ENCODE assay signal across 1 cellular context in the genomic region with DNA sequence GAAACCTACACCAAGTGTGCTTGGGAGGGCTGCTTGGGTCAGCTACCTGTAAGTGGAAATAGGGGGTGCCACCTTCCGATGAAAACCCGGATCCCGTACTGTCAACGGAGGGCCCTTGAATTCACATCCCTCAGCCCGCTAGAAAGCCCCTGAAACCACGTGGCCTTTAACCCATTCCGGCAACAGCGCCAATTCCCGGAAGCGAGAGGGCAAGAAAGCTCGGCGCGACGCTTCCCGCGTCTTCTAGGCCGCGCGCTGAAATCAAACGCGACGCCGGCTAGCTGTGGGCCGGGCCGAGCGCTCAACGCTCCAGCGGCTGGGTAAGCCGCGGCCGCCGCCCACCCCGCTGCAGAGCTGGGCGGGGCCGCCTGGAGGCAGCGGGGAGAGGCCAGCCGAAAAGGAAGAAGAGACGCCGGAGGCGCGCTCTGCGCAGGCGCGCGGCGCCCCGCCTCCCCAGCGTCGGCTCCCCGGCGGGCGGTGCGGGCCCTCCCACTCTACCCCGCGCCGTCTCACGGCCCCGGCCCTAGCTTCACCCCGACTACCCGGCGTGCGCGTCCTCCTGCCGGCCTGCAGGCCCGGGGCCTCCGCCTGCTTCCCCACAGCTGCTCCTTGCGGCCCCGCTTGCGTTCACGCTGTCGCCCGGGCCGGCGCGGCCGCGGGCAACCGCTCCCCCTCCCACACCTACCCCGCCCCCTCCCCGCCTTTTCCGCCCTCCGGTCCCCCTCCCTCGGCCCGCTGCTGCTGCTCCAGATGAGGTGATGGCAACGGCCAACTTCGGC.
A peak's percentile ranks its signal among the peaks of the same experiment; 100 is the strongest.
TF ChIP-seq lines count a peak whose summit lies in the region.

A gene (plus strand): TSS at position 492 of the 779 bp plus-strand sequence. CDS start 267 bp downstream, at position 759.

TF ChIP-seq in HepG2, 621 proteins besides CTCF, POLR2A, EP300 and RAD21 (continued from another document and continues in another):
- TF ChIP-seq, protein P1, sequence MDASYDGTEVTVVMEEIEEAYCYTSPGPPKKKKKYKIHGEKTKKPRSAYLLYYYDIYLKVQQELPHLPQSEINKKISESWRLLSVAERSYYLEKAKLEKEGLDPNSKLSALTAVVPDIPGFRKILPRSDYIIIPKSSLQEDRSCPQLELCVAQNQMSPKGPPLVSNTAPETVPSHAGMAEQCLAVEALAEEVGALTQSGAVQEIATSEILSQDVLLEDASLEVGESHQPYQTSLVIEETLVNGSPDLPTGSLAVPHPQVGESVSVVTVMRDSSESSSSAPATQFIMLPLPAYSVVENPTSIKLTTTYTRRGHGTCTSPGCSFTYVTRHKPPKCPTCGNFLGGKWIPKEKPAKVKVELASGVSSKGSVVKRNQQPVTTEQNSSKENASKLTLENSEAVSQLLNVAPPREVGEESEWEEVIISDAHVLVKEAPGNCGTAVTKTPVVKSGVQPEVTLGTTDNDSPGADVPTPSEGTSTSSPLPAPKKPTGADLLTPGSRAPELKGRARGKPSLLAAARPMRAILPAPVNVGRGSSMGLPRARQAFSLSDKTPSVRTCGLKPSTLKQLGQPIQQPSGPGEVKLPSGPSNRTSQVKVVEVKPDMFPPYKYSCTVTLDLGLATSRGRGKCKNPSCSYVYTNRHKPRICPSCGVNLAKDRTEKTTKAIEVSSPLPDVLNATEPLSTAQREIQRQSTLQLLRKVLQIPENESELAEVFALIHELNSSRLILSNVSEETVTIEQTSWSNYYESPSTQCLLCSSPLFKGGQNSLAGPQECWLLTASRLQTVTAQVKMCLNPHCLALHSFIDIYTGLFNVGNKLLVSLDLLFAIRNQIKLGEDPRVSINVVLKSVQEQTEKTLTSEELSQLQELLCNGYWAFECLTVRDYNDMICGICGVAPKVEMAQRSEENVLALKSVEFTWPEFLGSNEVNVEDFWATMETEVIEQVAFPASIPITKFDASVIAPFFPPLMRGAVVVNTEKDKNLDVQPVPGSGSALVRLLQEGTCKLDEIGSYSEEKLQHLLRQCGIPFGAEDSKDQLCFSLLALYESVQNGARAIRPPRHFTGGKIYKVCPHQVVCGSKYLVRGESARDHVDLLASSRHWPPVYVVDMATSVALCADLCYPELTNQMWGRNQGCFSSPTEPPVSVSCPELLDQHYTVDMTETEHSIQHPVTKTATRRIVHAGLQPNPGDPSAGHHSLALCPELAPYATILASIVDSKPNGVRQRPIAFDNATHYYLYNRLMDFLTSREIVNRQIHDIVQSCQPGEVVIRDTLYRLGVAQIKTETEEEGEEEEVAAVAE (CRISPR knock-in tag; IDR thresholded peaks at IDR 0.05; ENCODE audit: borderline replicate concordance): peak; percentile 61; the same call in 1 of the 2 replicates
- TF ChIP-seq ZNF790 (CRISPR knock-in tag; IDR thresholded peaks at IDR 0.05; ENCODE audit: borderline replicate concordance): peak; percentile 58; the same call in 1 of the 2 replicates
- TF ChIP-seq, protein P2, sequence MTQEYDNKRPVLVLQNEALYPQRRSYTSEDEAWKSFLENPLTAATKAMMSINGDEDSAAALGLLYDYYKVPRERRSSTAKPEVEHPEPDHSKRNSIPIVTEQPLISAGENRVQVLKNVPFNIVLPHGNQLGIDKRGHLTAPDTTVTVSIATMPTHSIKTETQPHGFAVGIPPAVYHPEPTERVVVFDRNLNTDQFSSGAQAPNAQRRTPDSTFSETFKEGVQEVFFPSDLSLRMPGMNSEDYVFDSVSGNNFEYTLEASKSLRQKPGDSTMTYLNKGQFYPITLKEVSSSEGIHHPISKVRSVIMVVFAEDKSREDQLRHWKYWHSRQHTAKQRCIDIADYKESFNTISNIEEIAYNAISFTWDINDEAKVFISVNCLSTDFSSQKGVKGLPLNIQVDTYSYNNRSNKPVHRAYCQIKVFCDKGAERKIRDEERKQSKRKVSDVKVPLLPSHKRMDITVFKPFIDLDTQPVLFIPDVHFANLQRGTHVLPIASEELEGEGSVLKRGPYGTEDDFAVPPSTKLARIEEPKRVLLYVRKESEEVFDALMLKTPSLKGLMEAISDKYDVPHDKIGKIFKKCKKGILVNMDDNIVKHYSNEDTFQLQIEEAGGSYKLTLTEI (CRISPR knock-in tag; conservative IDR thresholded peaks at IDR 0.05): no peak
- TF ChIP-seq ZNF343 (CRISPR knock-in tag; IDR thresholded peaks at IDR 0.05): peak; percentile 77; the same call in 1 of the 2 replicates
- no peak for TF ChIP-seq ZC3H4 (CRISPR knock-in tag; IDR thresholded peaks at IDR 0.05; ENCODE audit: borderline replicate concordance)
- peak; percentile 90 for TF ChIP-seq ZNF652 (CRISPR knock-in tag; IDR thresholded peaks at IDR 0.05; ENCODE audit: borderline replicate concordance, low read depth)
- 0 out of 2 replicates have a peak, but pooled peaks have one; percentile 46 for TF ChIP-seq ZBTB3 (CRISPR knock-in tag; IDR thresholded peaks at IDR 0.05; ENCODE audit: borderline replicate concordance, low read depth)
- TF ChIP-seq ARID2 (CRISPR knock-in tag; IDR thresholded peaks at IDR 0.05; ENCODE audit: borderline replicate concordance): peak; percentile 35; the same call in 1 of the 2 replicates
- TF ChIP-seq, protein P3, sequence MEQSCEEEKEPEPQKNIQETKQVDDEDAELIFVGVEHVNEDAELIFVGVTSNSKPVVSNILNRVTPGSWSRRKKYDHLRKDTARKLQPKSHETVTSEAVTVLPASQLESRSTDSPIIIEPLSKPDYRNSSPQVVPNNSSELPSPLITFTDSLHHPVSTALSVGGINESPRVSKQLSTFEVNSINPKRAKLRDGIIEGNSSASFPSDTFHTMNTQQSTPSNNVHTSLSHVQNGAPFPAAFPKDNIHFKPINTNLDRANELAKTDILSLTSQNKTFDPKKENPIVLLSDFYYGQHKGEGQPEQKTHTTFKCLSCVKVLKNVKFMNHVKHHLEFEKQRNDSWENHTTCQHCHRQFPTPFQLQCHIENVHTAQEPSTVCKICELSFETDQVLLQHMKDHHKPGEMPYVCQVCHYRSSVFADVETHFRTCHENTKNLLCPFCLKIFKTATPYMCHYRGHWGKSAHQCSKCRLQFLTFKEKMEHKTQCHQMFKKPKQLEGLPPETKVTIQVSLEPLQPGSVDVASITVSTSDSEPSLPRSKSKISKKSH (CRISPR knock-in tag; IDR thresholded peaks at IDR 0.05; ENCODE audit: borderline replicate concordance): peak; percentile 94
- TF ChIP-seq, protein P4, sequence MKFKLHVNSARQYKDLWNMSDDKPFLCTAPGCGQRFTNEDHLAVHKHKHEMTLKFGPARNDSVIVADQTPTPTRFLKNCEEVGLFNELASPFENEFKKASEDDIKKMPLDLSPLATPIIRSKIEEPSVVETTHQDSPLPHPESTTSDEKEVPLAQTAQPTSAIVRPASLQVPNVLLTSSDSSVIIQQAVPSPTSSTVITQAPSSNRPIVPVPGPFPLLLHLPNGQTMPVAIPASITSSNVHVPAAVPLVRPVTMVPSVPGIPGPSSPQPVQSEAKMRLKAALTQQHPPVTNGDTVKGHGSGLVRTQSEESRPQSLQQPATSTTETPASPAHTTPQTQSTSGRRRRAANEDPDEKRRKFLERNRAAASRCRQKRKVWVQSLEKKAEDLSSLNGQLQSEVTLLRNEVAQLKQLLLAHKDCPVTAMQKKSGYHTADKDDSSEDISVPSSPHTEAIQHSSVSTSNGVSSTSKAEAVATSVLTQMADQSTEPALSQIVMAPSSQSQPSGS (CRISPR knock-in tag; IDR thresholded peaks at IDR 0.05): peak; percentile 52; the same call in 1 of the 2 replicates
- TF ChIP-seq SOX6 (IDR thresholded peaks at IDR 0.05): no peak
- TF ChIP-seq SOX6 (CRISPR knock-in tag; IDR thresholded peaks at IDR 0.05): peak; percentile 43; the same call in 1 of the 2 replicates
- TF ChIP-seq SMAD3 (CRISPR knock-in tag; IDR thresholded peaks at IDR 0.05): 0 out of 2 replicates have a peak, but pooled peaks have one; percentile 46
- TF ChIP-seq, protein P5, sequence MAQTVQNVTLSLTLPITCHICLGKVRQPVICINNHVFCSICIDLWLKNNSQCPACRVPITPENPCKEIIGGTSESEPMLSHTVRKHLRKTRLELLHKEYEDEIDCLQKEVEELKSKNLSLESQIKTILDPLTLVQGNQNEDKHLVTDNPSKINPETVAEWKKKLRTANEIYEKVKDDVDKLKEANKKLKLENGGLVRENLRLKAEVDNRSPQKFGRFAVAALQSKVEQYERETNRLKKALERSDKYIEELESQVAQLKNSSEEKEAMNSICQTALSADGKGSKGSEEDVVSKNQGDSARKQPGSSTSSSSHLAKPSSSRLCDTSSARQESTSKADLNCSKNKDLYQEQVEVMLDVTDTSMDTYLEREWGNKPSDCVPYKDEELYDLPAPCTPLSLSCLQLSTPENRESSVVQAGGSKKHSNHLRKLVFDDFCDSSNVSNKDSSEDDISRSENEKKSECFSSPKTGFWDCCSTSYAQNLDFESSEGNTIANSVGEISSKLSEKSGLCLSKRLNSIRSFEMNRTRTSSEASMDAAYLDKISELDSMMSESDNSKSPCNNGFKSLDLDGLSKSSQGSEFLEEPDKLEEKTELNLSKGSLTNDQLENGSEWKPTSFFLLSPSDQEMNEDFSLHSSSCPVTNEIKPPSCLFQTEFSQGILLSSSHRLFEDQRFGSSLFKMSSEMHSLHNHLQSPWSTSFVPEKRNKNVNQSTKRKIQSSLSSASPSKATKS (CRISPR knock-in tag; IDR thresholded peaks at IDR 0.05): no peak
- peak; percentile 77 for TF ChIP-seq MAZ (IDR thresholded peaks at IDR 0.05; ENCODE audit: borderline replicate concordance, low read depth, low read length)
- TF ChIP-seq MAZ (CRISPR knock-in tag; IDR thresholded peaks at IDR 0.05; ENCODE audit: low read depth): peak; percentile 39; the same call in 1 of the 2 replicates
- TF ChIP-seq ZNF75D (CRISPR knock-in tag; IDR thresholded peaks at IDR 0.05; ENCODE audit: borderline replicate concordance): no peak
- peak; percentile 64; the same call in 1 of the 2 replicates for TF ChIP-seq ZNF367 (CRISPR knock-in tag; IDR thresholded peaks at IDR 0.05; ENCODE audit: borderline replicate concordance)
- TF ChIP-seq, protein P6, sequence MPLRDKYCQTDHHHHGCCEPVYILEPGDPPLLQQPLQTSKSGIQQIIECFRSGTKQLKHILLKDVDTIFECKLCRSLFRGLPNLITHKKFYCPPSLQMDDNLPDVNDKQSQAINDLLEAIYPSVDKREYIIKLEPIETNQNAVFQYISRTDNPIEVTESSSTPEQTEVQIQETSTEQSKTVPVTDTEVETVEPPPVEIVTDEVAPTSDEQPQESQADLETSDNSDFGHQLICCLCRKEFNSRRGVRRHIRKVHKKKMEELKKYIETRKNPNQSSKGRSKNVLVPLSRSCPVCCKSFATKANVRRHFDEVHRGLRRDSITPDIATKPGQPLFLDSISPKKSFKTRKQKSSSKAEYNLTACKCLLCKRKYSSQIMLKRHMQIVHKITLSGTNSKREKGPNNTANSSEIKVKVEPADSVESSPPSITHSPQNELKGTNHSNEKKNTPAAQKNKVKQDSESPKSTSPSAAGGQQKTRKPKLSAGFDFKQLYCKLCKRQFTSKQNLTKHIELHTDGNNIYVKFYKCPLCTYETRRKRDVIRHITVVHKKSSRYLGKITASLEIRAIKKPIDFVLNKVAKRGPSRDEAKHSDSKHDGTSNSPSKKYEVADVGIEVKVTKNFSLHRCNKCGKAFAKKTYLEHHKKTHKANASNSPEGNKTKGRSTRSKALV (CRISPR knock-in tag; IDR thresholded peaks at IDR 0.05): no peak
- no peak for TF ChIP-seq NR2F6 (IDR thresholded peaks at IDR 0.05)
- TF ChIP-seq NR2F6 (CRISPR knock-in tag; IDR thresholded peaks at IDR 0.05): peak; percentile 55; the same call in 1 of the 2 replicates
- no peak for TF ChIP-seq ZBTB21 (CRISPR knock-in tag; IDR thresholded peaks at IDR 0.05)
- TF ChIP-seq, protein P7, sequence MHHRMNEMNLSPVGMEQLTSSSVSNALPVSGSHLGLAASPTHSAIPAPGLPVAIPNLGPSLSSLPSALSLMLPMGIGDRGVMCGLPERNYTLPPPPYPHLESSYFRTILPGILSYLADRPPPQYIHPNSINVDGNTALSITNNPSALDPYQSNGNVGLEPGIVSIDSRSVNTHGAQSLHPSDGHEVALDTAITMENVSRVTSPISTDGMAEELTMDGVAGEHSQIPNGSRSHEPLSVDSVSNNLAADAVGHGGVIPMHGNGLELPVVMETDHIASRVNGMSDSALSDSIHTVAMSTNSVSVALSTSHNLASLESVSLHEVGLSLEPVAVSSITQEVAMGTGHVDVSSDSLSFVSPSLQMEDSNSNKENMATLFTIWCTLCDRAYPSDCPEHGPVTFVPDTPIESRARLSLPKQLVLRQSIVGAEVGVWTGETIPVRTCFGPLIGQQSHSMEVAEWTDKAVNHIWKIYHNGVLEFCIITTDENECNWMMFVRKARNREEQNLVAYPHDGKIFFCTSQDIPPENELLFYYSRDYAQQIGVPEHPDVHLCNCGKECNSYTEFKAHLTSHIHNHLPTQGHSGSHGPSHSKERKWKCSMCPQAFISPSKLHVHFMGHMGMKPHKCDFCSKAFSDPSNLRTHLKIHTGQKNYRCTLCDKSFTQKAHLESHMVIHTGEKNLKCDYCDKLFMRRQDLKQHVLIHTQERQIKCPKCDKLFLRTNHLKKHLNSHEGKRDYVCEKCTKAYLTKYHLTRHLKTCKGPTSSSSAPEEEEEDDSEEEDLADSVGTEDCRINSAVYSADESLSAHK (CRISPR knock-in tag; IDR thresholded peaks at IDR 0.05; ENCODE audit: borderline replicate concordance): no peak
- TF ChIP-seq RELA (CRISPR knock-in tag; IDR thresholded peaks at IDR 0.05): no peak
- TF ChIP-seq, protein P8, sequence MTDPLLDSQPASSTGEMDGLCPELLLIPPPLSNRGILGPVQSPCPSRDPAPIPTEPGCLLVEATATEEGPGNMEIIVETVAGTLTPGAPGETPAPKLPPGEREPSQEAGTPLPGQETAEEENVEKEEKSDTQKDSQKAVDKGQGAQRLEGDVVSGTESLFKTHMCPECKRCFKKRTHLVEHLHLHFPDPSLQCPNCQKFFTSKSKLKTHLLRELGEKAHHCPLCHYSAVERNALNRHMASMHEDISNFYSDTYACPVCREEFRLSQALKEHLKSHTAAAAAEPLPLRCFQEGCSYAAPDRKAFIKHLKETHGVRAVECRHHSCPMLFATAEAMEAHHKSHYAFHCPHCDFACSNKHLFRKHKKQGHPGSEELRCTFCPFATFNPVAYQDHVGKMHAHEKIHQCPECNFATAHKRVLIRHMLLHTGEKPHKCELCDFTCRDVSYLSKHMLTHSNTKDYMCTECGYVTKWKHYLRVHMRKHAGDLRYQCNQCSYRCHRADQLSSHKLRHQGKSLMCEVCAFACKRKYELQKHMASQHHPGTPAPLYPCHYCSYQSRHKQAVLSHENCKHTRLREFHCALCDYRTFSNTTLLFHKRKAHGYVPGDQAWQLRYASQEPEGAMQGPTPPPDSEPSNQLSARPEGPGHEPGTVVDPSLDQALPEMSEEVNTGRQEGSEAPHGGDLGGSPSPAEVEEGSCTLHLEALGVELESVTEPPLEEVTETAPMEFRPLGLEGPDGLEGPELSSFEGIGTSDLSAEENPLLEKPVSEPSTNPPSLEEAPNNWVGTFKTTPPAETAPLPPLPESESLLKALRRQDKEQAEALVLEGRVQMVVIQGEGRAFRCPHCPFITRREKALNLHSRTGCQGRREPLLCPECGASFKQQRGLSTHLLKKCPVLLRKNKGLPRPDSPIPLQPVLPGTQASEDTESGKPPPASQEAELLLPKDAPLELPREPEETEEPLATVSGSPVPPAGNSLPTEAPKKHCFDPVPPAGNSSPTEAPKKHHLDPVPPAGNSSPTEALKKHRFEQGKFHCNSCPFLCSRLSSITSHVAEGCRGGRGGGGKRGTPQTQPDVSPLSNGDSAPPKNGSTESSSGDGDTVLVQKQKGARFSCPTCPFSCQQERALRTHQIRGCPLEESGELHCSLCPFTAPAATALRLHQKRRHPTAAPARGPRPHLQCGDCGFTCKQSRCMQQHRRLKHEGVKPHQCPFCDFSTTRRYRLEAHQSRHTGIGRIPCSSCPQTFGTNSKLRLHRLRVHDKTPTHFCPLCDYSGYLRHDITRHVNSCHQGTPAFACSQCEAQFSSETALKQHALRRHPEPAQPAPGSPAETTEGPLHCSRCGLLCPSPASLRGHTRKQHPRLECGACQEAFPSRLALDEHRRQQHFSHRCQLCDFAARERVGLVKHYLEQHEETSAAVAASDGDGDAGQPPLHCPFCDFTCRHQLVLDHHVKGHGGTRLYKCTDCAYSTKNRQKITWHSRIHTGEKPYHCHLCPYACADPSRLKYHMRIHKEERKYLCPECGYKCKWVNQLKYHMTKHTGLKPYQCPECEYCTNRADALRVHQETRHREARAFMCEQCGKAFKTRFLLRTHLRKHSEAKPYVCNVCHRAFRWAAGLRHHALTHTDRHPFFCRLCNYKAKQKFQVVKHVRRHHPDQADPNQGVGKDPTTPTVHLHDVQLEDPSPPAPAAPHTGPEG (CRISPR knock-in tag; IDR thresholded peaks at IDR 0.05): 0 out of 2 replicates have a peak, but pooled peaks have one; percentile 71
- peak; percentile 49; the same call in 1 of the 2 replicates for TF ChIP-seq ZNF749 (CRISPR knock-in tag; IDR thresholded peaks at IDR 0.05; ENCODE audit: borderline replicate concordance)
